Comparison of ENCODE assay signal across 11 cellular contexts in genomic region chr2:199011908-199012307, GRCh38.
"Had no signal": no experiment of that assay in that cellular context is flagged by ENCODE, and none has a peak within 500 bp of the region (broad histone marks: within the 10 kb centered on the region; RNA-seq: fewer than 3 reads in every experiment).

No MANE protein-coding gene starts in this region.

- H3K4me3 ChIP-seq: colonic mucosa, heart left ventricle, tibial artery had no signal

- H3K36me3 ChIP-seq: colonic mucosa, heart left ventricle, tibial artery had no signal

- H3K4me3 Mint-ChIP-seq: naive thymus-derived CD8-positive, alpha-beta T cell had no signal

- H3K4me1 ChIP-seq: colonic mucosa, heart left ventricle, tibial artery had no signal

- H3K27me3 Mint-ChIP-seq: naive thymus-derived CD8-positive, alpha-beta T cell had no signal

- DNase-seq: colonic mucosa; dermis blood vessel endothelial cell; heart left ventricle; hippocampal formation; kidney glomerular epithelial cell; mammary epithelial cell; small intestine; stimulated activated CD4-positive, alpha-beta T cell treated with anti-CD3 and anti-CD28 coated beads, Interleukin-12 subunit alpha, Interleukin-12 subunit beta, amount 100 ng/mL, for 4 hours; stimulated activated naive CD4-positive, alpha-beta T cell treated with Interleukin-2 at 50 U/mL for 16 hours; tibial artery had no signal

- H3K27ac Mint-ChIP-seq: naive thymus-derived CD8-positive, alpha-beta T cell had no signal

- H3K36me3 Mint-ChIP-seq: naive thymus-derived CD8-positive, alpha-beta T cell had no signal

- H3K27ac ChIP-seq: colonic mucosa, heart left ventricle, tibial artery had no signal

- H3K9me3 ChIP-seq: colonic mucosa had no signal

- ATAC-seq: naive thymus-derived CD8-positive, alpha-beta T cell had no signal

- H3K27me3 ChIP-seq: colonic mucosa, heart left ventricle, tibial artery had no signal

- H3K4me1 Mint-ChIP-seq: naive thymus-derived CD8-positive, alpha-beta T cell had no signal
